19 cellular contexts compared by ENCODE assay signal in genomic region chr2:111657351-111657975, GRCh38.
A peak's percentile ranks its signal among the peaks of the same experiment; 100 is the strongest.
DNase-seq lines count a peak whose midpoint lies in the region; ATAC-seq, FAIRE-seq and TF ChIP-seq lines count a peak whose summit lies in the region.
"Had no signal": no experiment of that assay in that cellular context is flagged by ENCODE, and none has a peak within 500 bp of the region (broad histone marks: within the 10 kb centered on the region; RNA-seq: fewer than 3 reads in every experiment).

No MANE protein-coding gene starts in this region.

- H3K4me2 ChIP-seq in A549 = no peak overlapping the region
- H3K4me2 ChIP-seq: GM23338 had no signal

- no peak for TF ChIP-seq RAD21 in A549 (conservative IDR thresholded peaks at IDR 0.05 in 1 of 2, IDR thresholded peaks at IDR 0.05 in 1 of 2)

- H3K27me3 ChIP-seq in Panc1 (ENCODE audit: control insufficient read depth, insufficient read depth, low read length) (no peaks in the 10 kb centered on the region), esophagus muscularis mucosa (no peaks in the 10 kb centered on the region)
- no peaks in the 10 kb centered on the region for H3K27me3 ChIP-seq in effector memory CD4-positive, alpha-beta T cell (replicated peaks; ENCODE audit: control insufficient read depth, insufficient read depth, low read length, poor library complexity, severe bottlenecking)
- H3K27me3 ChIP-seq: SJSA1 had no signal

- CTCF ChIA-PET in A549 (lab: Yijun Ruan, JAX) (interaction anchor here (1.6 to 1.9 kb wide), 2 partner anchors 10 to 42 kb away, joined by 5 to 6 read pairs; no protein-coding TSS in a partner anchor), Panc1 (lab: Charles Lee) (no interaction called here)

- TF ChIP-seq CTCF in A549 (IDR thresholded peaks at IDR 0.05) (no peak), Panc1 (IDR thresholded peaks at IDR 0.05) (no peak), esophagus muscularis mucosa (IDR thresholded peaks at IDR 0.05) (no peak), osteocyte (IDR thresholded peaks at IDR 0.05) (no peak)

- DNase-seq in A549 (ENCODE audit: low read depth in 1 of 2, low spot score in 1 of 2) (no peak), Panc1 (ENCODE audit: low read depth, low spot score) (no peak), esophagus muscularis mucosa (ENCODE audit: extremely low spot score) (peak; percentile 53), osteocyte (ENCODE audit: extremely low spot score, unreplicated experiment) (peak; percentile 76), GM19240 (ENCODE audit: insufficient read length, low spot score) (no peak), RPMI8226 (no peak)
- DNase-seq in effector memory CD4-positive, alpha-beta T cell = no peak
- DNase-seq: CD4-positive, alpha-beta T cell; GF-D8; MV-4-11; NCI-H1694 treated with DMSO at 0.1 percent for 48 hours; NCI-H345; NCI-H524 treated with DMSO at 0.1 percent for 48 hours; PC-3 had no signal

- 84% methylated on average over 8 of the region's 8 CpGs for WGBS in A549 (ENCODE audit: missing lambda C conversion rate)
- WGBS in esophagus muscularis mucosa = 94% methylated on average over 8 of the region's 8 CpGs

- TF ChIP-seq EP300 in A549 (IDR thresholded peaks at IDR 0.05) = no peak
- no peak for TF ChIP-seq EP300 in esophagus muscularis mucosa (IDR thresholded peaks at IDR 0.05)

- H3K36me3 ChIP-seq in Panc1 (ENCODE audit: control insufficient read depth, insufficient read depth, low read length) (no peaks in the 10 kb centered on the region), esophagus muscularis mucosa (no peaks in the 10 kb centered on the region)
- no peaks in the 10 kb centered on the region for H3K36me3 ChIP-seq in effector memory CD4-positive, alpha-beta T cell (ENCODE audit: control insufficient read depth, insufficient read depth, low read length)
- H3K36me3 ChIP-seq: SJSA1 had no signal

- H3K4me1 Mint-ChIP-seq in osteocyte (ENCODE audit: unreplicated experiment) = peaks cover 27% of the 10 kb centered on the region

- intact Hi-C loops in Panc1 (cut with micrococcal nuclease; ENCODE audit: unreplicated experiment) (no loop called here), esophagus muscularis mucosa (cut with DNase I) (no loop called here)

- no peak for FAIRE-seq in A549 (lab: Jason Lieb, UNC)
- FAIRE-seq: A204.1, GM19239, K562 had no signal

- H3K4me1 ChIP-seq in A549 (peaks cover 29% of the 10 kb centered on the region), Panc1 (ENCODE audit: control insufficient read depth, insufficient read depth, low read length) (peaks cover 17% of the 10 kb centered on the region), esophagus muscularis mucosa (peaks cover 0 to 22% (median 14%) of the 10 kb centered on the region in 4 donors)
- no peaks in the 10 kb centered on the region for H3K4me1 ChIP-seq in effector memory CD4-positive, alpha-beta T cell (ENCODE audit: control insufficient read depth, insufficient read depth, low read length, poor library complexity, severe bottlenecking)

- no peak overlapping the region for H3K4me3 ChIP-seq in A549
- no peak overlapping the region for H3K4me3 ChIP-seq in Panc1 (ENCODE audit: low read depth in 2 of 2, low read length in 2 of 2)
- no peak overlapping the region for H3K4me3 ChIP-seq in esophagus muscularis mucosa
- no peak overlapping the region for H3K4me3 ChIP-seq in effector memory CD4-positive, alpha-beta T cell (ENCODE audit: insufficient read depth, low read depth, low read length, poor library complexity, severe bottlenecking)
- H3K4me3 ChIP-seq: GM23338, K562, SJSA1 had no signal

- H3K27me3 Mint-ChIP-seq in osteocyte (ENCODE audit: unreplicated experiment) = no peaks in the 10 kb centered on the region
- H3K27me3 Mint-ChIP-seq: CD4-positive, alpha-beta T cell had no signal

- in situ Hi-C loops in Panc1 (cut with HindIII; ENCODE audit: low pct_unique_long_range_greater_than_20kb, low sequenced_read_pairs) = no loop called here

- no peak overlapping the region for H3K27ac Mint-ChIP-seq in osteocyte (ENCODE audit: unreplicated experiment)
- H3K27ac Mint-ChIP-seq: CD4-positive, alpha-beta T cell; GM23338 had no signal

- H3K9me3 ChIP-seq in A549 (no peaks in the 10 kb centered on the region), Panc1 (ENCODE audit: control insufficient read depth, insufficient read depth, low read depth, low read length) (no peaks in the 10 kb centered on the region), esophagus muscularis mucosa (no peaks in the 10 kb centered on the region)
- H3K9me3 ChIP-seq in effector memory CD4-positive, alpha-beta T cell (ENCODE audit: control insufficient read depth, low read length) = no peaks in the 10 kb centered on the region
- H3K9me3 ChIP-seq: SJSA1 had no signal

- H3K36me3 Mint-ChIP-seq in osteocyte (ENCODE audit: unreplicated experiment) = no peaks in the 10 kb centered on the region

- H3K9me3 Mint-ChIP-seq in osteocyte (ENCODE audit: unreplicated experiment) = no peaks in the 10 kb centered on the region
- H3K9me3 Mint-ChIP-seq: CD4-positive, alpha-beta T cell; GM23338 had no signal

- H3K4me3 Mint-ChIP-seq in osteocyte (ENCODE audit: unreplicated experiment) = no peak overlapping the region
- H3K4me3 Mint-ChIP-seq: CD4-positive, alpha-beta T cell; GM23338 had no signal

- ATAC-seq in A549 (no peak), Panc1 (no peak)
- ATAC-seq: GM23338, K562, PC-3 had no signal

- TF ChIP-seq POLR2A in A549 (IDR thresholded peaks at IDR 0.05; ENCODE audit: low read length) = no peak
- TF ChIP-seq POLR2A in esophagus muscularis mucosa (IDR thresholded peaks at IDR 0.05; ENCODE audit: low read depth) = no peak

- POLR2A ChIA-PET in A549 (lab: Yijun Ruan, JAX) (no interaction called here), Panc1 (lab: Charles Lee) (no interaction called here)

- BruUV-seq in Panc1 (replicated peaks; lab: Mats Ljungman, UMichigan) = no TSS peak

- H3K27ac ChIP-seq in A549 (peak overlapping the region; percentile 15 to 90; a peak in 3 of 6 replicates), Panc1 (ENCODE audit: low read length) (peak overlapping the region; percentile 3; the same call in 1 of the 2 replicates), esophagus muscularis mucosa (replicated peaks in 1 of 4) (no peak overlapping the region)
- no peak overlapping the region for H3K27ac ChIP-seq in effector memory CD4-positive, alpha-beta T cell (ENCODE audit: insufficient read depth, low read length, poor library complexity, severe bottlenecking)
- H3K27ac ChIP-seq: SJSA1 had no signal

TF ChIP-seq in A549, 52 proteins besides CTCF, POLR2A, EP300 and RAD21:
- TF ChIP-seq MYC (IDR thresholded peaks at IDR 0.05; ENCODE audit: borderline replicate concordance, low read length) (no peak), CBX2 (IDR thresholded peaks at IDR 0.05; ENCODE audit: borderline replicate concordance, low read depth) (no peak), HES2 (IDR thresholded peaks at IDR 0.05) (no peak), KDM1A (IDR thresholded peaks at IDR 0.05; ENCODE audit: low read depth) (no peak), ZNF302 (CRISPR knock-in tag; IDR thresholded peaks at IDR 0.05) (no peak), HOXA7 (CRISPR knock-in tag; IDR thresholded peaks at IDR 0.05) (no peak), FOSL2 (IDR thresholded peaks at IDR 0.05) (no peak), FOSL2 (CRISPR knock-in tag; IDR thresholded peaks at IDR 0.05) (no peak), CEBPB (IDR thresholded peaks at IDR 0.05) (no peak), POLR2AphosphoS2 (conservative IDR thresholded peaks at IDR 0.05; ENCODE audit: low read length) (no peak)

Comparison
In these comparisons a context has a peak if more than half of its experiments do, and no peak if none do; other contexts are left out.
1. DNase-seq: peak in esophagus muscularis mucosa (single experiment) and osteocyte (single experiment); none in A549 (0 of 2), Panc1 (single experiment), GM19240 (single experiment), effector memory CD4-positive, alpha-beta T cell (0 of 3) and RPMI8226 (single experiment).
2. H3K27ac ChIP-seq: peak in A549 (2 of 2) and Panc1 (single experiment); none in esophagus muscularis mucosa (0 of 4) and effector memory CD4-positive, alpha-beta T cell (single experiment).